ENCODE assay signal across 8 cellular contexts in the genomic region with DNA sequence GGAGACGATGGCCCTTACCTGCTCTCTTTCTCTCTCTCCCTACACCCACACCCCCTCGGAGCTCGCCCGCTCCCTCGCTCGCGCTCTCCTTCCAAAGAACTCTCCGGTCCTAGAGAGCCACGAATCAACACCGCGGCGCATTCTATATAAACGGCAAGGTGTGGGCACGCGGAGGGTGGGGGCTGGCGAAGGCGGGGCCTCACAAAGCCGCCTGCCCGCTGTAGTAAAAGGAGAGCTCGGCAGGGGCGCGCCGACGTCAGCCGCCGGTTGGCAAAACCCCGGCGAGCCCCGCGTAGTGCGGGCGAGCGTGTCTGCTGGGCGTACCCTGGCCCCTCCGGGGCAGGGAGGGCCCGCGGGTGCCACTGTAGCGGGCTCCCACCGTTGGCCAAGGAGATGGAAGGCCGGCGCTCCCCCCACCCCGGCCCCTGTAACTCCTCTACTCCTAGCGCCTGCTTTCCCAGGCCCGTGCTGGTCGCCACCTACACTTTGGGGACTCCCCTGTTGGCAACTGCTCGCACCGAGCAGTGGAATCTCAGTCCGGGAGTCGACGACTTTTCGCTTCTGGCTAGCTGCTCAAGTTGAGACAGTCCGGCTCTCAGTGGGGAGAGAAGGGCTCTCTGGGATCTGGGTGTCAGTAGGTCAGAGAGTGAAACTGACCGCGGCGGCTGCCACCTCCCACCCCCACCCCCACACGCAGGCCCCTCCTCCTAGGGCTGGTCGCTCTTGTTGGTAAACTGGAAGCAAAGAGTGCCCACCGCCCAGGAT.
A peak's percentile ranks its signal among the peaks of the same experiment; 100 is the strongest.
DNase-seq lines count a peak whose midpoint lies in the region; ATAC-seq, FAIRE-seq and TF ChIP-seq lines count a peak whose summit lies in the region.

No MANE protein-coding gene starts in this region.

- in situ Hi-C loops in GM12878 (cut with MboI): no loop called here

- intact Hi-C loops in Caco-2 (cut with micrococcal nuclease; ENCODE audit: unreplicated experiment): loop anchor here (1.0 to 10.0 kb wide), 4 partner anchors 8 to 230 kb away; no protein-coding TSS in a partner anchor
- intact Hi-C loops in GM12878 (cut with micrococcal nuclease; ENCODE audit: unreplicated experiment): no loop called here

- H3K27ac Mint-ChIP-seq in Caco-2 (ENCODE audit: unreplicated experiment): peak overlapping the region; percentile 92
- H3K27ac Mint-ChIP-seq in stimulated activated naive CD8-positive, alpha-beta T cell treated with anti-CD3 and anti-CD28 coated beads, Interleukin-15, amount 100 ng/mL, for 72 hours: no peak overlapping the region

- BruUV-seq in Caco-2 (replicated peaks; lab: Mats Ljungman, UMichigan) (no TSS peak), GM12878 (replicated peaks; lab: Mats Ljungman, UMichigan) (no TSS peak)

- H2AFZ ChIP-seq in GM12878 (ENCODE audit: control insufficient read depth, low read depth, low read length): no peak overlapping the region

- no peak for TF ChIP-seq EP300 in GM12878 (IDR thresholded peaks at IDR 0.05; ENCODE audit: borderline replicate concordance in 1 of 2, control insufficient read depth in 1 of 2, low read depth in 2 of 2, low read length in 2 of 2)

- H3K27ac ChIP-seq in GM12878 (ENCODE audit: control insufficient read depth, insufficient read depth): no peak overlapping the region

- CTCF ChIA-PET in Caco-2 (lab: Charles Lee): interaction anchor here (1.8 kb wide), 1 partner anchor 8 kb away, joined by 7 read pairs; no protein-coding TSS in a partner anchor
- CTCF ChIA-PET in GM12878 (lab: Yijun Ruan, JAX): no interaction called here

- no peaks in the 10 kb centered on the region for H3K9me3 Mint-ChIP-seq in Caco-2 (ENCODE audit: unreplicated experiment)
- H3K9me3 Mint-ChIP-seq in stimulated activated naive CD8-positive, alpha-beta T cell treated with anti-CD3 and anti-CD28 coated beads, Interleukin-15, amount 100 ng/mL, for 72 hours: no peaks in the 10 kb centered on the region

- H3K36me3 ChIP-seq in Caco-2 (ENCODE audit: control insufficient read depth, insufficient read depth, low read length) (no peaks in the 10 kb centered on the region), GM12878 (ENCODE audit: control insufficient read depth in 2 of 2, insufficient read depth in 2 of 2, low read length in 1 of 2) (no peaks in the 10 kb centered on the region)

- POLR2A ChIA-PET in Caco-2 (lab: Charles Lee) (interaction anchor here (0.6 to 2.2 kb wide), 4 partner anchors 8 to 376 kb away, joined by 3 to 18 read pairs (median 4); no protein-coding TSS in a partner anchor), GM12878 (lab: Charles Lee) (no interaction called here)

- peaks cover 7% of the 10 kb centered on the region for H3K36me3 Mint-ChIP-seq in Caco-2 (ENCODE audit: insufficient read depth, unreplicated experiment)

- 0 out of 2 replicates have a peak, but pooled peaks cover 3% of the 10 kb centered on the region for H3K4me1 ChIP-seq in Caco-2
- H3K4me1 ChIP-seq in GM12878 (ENCODE audit: control insufficient read depth, insufficient read depth, low read length): no peaks in the 10 kb centered on the region

- SMC1A ChIA-PET in GM12878 (lab: Charles Lee; ENCODE audit: uncharacterized antibody, unreplicated experiment): no interaction called here

- ATAC-seq in GM12878: peak; percentile 54; the same call in 2 of the 3 replicates
- ATAC-seq in stimulated activated naive CD8-positive, alpha-beta T cell treated with anti-CD3 and anti-CD28 coated beads, Interleukin-15, amount 100 ng/mL, for 72 hours: peak; percentile 67

- H3K27me3 ChIP-seq in Caco-2 (replicated peaks; ENCODE audit: control insufficient read depth, insufficient read depth, low read length): no peaks in the 10 kb centered on the region
- H3K27me3 ChIP-seq in GM12878 (replicated peaks in 1 of 2; ENCODE audit: control insufficient read depth in 2 of 2, insufficient read depth in 2 of 2, low read length in 1 of 2): peaks cover 0 to 6% of the 10 kb centered on the region in 2 experiments; a peak in 1 of 4 replicates

- peak overlapping the region; percentile 53 for H3K4me3 ChIP-seq in Caco-2 (ENCODE audit: low read depth, low read length)
- peak overlapping the region; percentile 27 for H3K4me3 ChIP-seq in Jurkat, Clone E6-1 (ENCODE audit: low read length)
- H3K4me3 ChIP-seq in GM12878: no peak overlapping the region

- WGBS in GM12878 (ENCODE audit: insufficient coverage, insufficient replicate concordance, low lambda C conversion rate, missing lambda C conversion rate): 52% methylated on average over 48 of the region's 58 CpGs

- no peaks in the 10 kb centered on the region for H3K27me3 Mint-ChIP-seq in Caco-2 (ENCODE audit: insufficient read depth, unreplicated experiment)
- H3K27me3 Mint-ChIP-seq in stimulated activated naive CD8-positive, alpha-beta T cell treated with anti-CD3 and anti-CD28 coated beads, Interleukin-15, amount 100 ng/mL, for 72 hours: peaks cover 54% of the 10 kb centered on the region

- no peak for TF ChIP-seq RAD21 in GM12878 (IDR thresholded peaks at IDR 0.05; ENCODE audit: insufficient read depth, low read depth, low read length)

- peaks cover 7% of the 10 kb centered on the region for H3K4me1 Mint-ChIP-seq in Caco-2 (ENCODE audit: low read depth, unreplicated experiment)
- peaks cover 18% of the 10 kb centered on the region for H3K4me1 Mint-ChIP-seq in stimulated activated naive CD8-positive, alpha-beta T cell treated with anti-CD3 and anti-CD28 coated beads, Interleukin-15, amount 100 ng/mL, for 72 hours

- no peak for TF ChIP-seq POLR2A in GM12878 (IDR thresholded peaks at IDR 0.05; ENCODE audit: low read depth, low read length)

- H3K79me2 ChIP-seq in GM12878 (ENCODE audit: control insufficient read depth, insufficient read depth, low read length): no peaks in the 10 kb centered on the region

- TF ChIP-seq CTCF in Caco-2 (IDR thresholded peaks at IDR 0.05; ENCODE audit: insufficient read depth in 1 of 2, low read depth in 1 of 2, low read length in 1 of 2, severe bottlenecking in 1 of 2, unreplicated experiment in 1 of 2): no peak
- no peak for TF ChIP-seq CTCF in GM12878 (IDR thresholded peaks at IDR 0.05 in 2 of 3, conservative IDR thresholded peaks at IDR 0.05 in 1 of 3; ENCODE audit: control insufficient read depth in 2 of 3, extremely low read depth in 1 of 3, insufficient read depth in 1 of 3, low read depth in 3 of 3, low read length in 3 of 3)

- peak overlapping the region; percentile 48; the same call in 1 of the 2 replicates for H3K4me2 ChIP-seq in GM12878 (ENCODE audit: control insufficient read depth, insufficient read depth)

- H4K20me1 ChIP-seq in GM12878 (ENCODE audit: control insufficient read depth, insufficient read depth): no peaks in the 10 kb centered on the region

- H3K9me3 ChIP-seq in Caco-2 (no peaks in the 10 kb centered on the region), GM12878 (replicated peaks; ENCODE audit: control insufficient read depth, insufficient read depth, low read length) (peaks cover 1% of the 10 kb centered on the region; the same call in 1 of the 3 replicates)

- no peak overlapping the region for H3K9ac ChIP-seq in GM12878 (ENCODE audit: control insufficient read depth, insufficient read depth, low read length)

- peak overlapping the region; percentile 95 for H3K4me3 Mint-ChIP-seq in Caco-2 (ENCODE audit: unreplicated experiment)
- H3K4me3 Mint-ChIP-seq in stimulated activated naive CD8-positive, alpha-beta T cell treated with anti-CD3 and anti-CD28 coated beads, Interleukin-15, amount 100 ng/mL, for 72 hours: peak overlapping the region; percentile 74 to 86

- FAIRE-seq in GM12878 (lab: Jason Lieb, UNC): no peak

- DNase-seq in Caco-2 (peak; percentile 57 to 71), GM12878 (ENCODE audit: low read depth, low spot score) (no peak), kidney tubule cell (ENCODE audit: low spot score) (peak; percentile 68), foreskin melanocyte (no peak), HuH-7 (ENCODE audit: low spot score) (no peak), GDM1 (lab: John Stamatoyannopoulos, UW) (no peak)
- DNase-seq in Jurkat, Clone E6-1 (ENCODE audit: low read depth, low spot score): no peak
- no peak for DNase-seq in stimulated activated naive CD8-positive, alpha-beta T cell treated with anti-CD3 and anti-CD28 coated beads, Interleukin-15, amount 100 ng/mL, for 72 hours

- RAD21 ChIA-PET in GM12878 (lab: Charles Lee; ENCODE audit: unreplicated experiment): no interaction called here

TF ChIP-seq in GM12878, 131 proteins besides CTCF, POLR2A, EP300 and RAD21 (continues in another document):
- TF ChIP-seq, protein P1, sequence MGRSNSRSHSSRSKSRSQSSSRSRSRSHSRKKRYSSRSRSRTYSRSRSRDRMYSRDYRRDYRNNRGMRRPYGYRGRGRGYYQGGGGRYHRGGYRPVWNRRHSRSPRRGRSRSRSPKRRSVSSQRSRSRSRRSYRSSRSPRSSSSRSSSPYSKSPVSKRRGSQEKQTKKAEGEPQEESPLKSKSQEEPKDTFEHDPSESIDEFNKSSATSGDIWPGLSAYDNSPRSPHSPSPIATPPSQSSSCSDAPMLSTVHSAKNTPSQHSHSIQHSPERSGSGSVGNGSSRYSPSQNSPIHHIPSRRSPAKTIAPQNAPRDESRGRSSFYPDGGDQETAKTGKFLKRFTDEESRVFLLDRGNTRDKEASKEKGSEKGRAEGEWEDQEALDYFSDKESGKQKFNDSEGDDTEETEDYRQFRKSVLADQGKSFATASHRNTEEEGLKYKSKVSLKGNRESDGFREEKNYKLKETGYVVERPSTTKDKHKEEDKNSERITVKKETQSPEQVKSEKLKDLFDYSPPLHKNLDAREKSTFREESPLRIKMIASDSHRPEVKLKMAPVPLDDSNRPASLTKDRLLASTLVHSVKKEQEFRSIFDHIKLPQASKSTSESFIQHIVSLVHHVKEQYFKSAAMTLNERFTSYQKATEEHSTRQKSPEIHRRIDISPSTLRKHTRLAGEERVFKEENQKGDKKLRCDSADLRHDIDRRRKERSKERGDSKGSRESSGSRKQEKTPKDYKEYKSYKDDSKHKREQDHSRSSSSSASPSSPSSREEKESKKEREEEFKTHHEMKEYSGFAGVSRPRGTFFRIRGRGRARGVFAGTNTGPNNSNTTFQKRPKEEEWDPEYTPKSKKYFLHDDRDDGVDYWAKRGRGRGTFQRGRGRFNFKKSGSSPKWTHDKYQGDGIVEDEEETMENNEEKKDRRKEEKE (IDR thresholded peaks at IDR 0.05): no peak
- TF ChIP-seq RB1 (IDR thresholded peaks at IDR 0.05; ENCODE audit: borderline replicate concordance) (no peak), RAD51 (IDR thresholded peaks at IDR 0.05) (no peak)

Comparison
In these comparisons a context has a peak if more than half of its experiments do, and no peak if none do; other contexts are left out.
1. DNase-seq: peak in Caco-2 (2 of 2) and kidney tubule cell (single experiment); none in Jurkat, Clone E6-1 (single experiment), GM12878 (single experiment), stimulated activated naive CD8-positive, alpha-beta T cell treated with anti-CD3 and anti-CD28 coated beads, Interleukin-15, amount 100 ng/mL, for 72 hours (0 of 2), foreskin melanocyte (single experiment), HuH-7 (single experiment) and GDM1 (single experiment).